ENCODE assay signal across 15 cellular contexts in genomic region chr2:48131503-48132293, GRCh38.
DNase-seq lines count a peak whose midpoint lies in the region; ATAC-seq and TF ChIP-seq lines count a peak whose summit lies in the region.
"Had no signal": no experiment of that assay in that cellular context is flagged by ENCODE, and none has a peak within 500 bp of the region (broad histone marks: within the 10 kb centered on the region; RNA-seq: fewer than 3 reads in every experiment).

No MANE protein-coding gene starts in this region.

- TF ChIP-seq CTCF in astrocyte of the cerebellum (IDR thresholded peaks at IDR 0.05; ENCODE audit: low read depth, low read length, missing control alignments) (no peak), foreskin keratinocyte (conservative IDR thresholded peaks at IDR 0.05) (no peak)

- no peaks in the 10 kb centered on the region for H3K27me3 ChIP-seq in foreskin keratinocyte
- H3K27me3 ChIP-seq: BLaER1, suprapubic skin had no signal

- no peak overlapping the region for H3K4me3 ChIP-seq in astrocyte of the cerebellum (ENCODE audit: low read depth, low read length)
- H3K4me3 ChIP-seq: BLaER1, suprapubic skin had no signal

- peak; percentile 39 for DNase-seq in AG08395 (ENCODE audit: low spot score)
- DNase-seq in HCEC 1CT: peak; percentile 35
- peak; percentile 52 for DNase-seq in astrocyte of the cerebellum (ENCODE audit: low read depth)
- no peak for DNase-seq in foreskin keratinocyte
- no peak for DNase-seq in DMS153 treated with DMSO at 0.1 percent for 48 hours (lab: John Stamatoyannopoulos, UW; ENCODE audit: unreplicated experiment)
- DNase-seq: activated CD4-positive, alpha-beta T cell treated with anti-CD3 and anti-CD28 coated beads for 1 hour; activated naive CD8-positive, alpha-beta T cell treated with anti-CD3 and anti-CD28 coated beads, Interleukin-2, amount 10 ng/mL, durations not matched to agents 7 days and 5 days; Right ventricle myocardium superior; stimulated activated CD4-positive, alpha-beta T cell treated with anti-CD3 and anti-CD28 coated beads, Interleukin-2, amount 100 ng/mL, for 48 hours had no signal

- H3K4me1 ChIP-seq in foreskin keratinocyte: no peaks in the 10 kb centered on the region

- no peak overlapping the region for H3K27ac ChIP-seq in foreskin keratinocyte
- H3K27ac ChIP-seq: BLaER1, suprapubic skin had no signal

- in situ Hi-C loops in astrocyte of the cerebellum (cut with HindIII; ENCODE audit: low sequenced_read_pairs): no loop called here

- peak; percentile 44 for ATAC-seq in foreskin keratinocyte
- ATAC-seq in HG02678 (IDR thresholded peaks at IDR 0.05; ENCODE audit: unreplicated experiment): no peak
- ATAC-seq in HG03108 (IDR thresholded peaks at IDR 0.05; ENCODE audit: unreplicated experiment): no peak
- no peak for ATAC-seq in GM18519 (IDR thresholded peaks at IDR 0.05; ENCODE audit: low FRiP score, unreplicated experiment)
- ATAC-seq: naive thymus-derived CD4-positive, alpha-beta T cell had no signal

Comparison
In these comparisons a context has a peak if more than half of its experiments do, and no peak if none do; other contexts are left out.
1. DNase-seq: peak in AG08395 (single experiment), HCEC 1CT (single experiment) and astrocyte of the cerebellum (single experiment); none in foreskin keratinocyte (0 of 2) and DMS153 treated with DMSO at 0.1 percent for 48 hours (single experiment).